8 cellular contexts compared by ENCODE assay signal in genomic region chr21:42653492-42654061, GRCh38. TPM values are rescaled to one million over a fixed set of nuclear protein-coding genes. Genes with fewer than 3 reads are reported as not detected.
DNase-seq lines count a peak whose midpoint lies in the region; ATAC-seq and TF ChIP-seq lines count a peak whose summit lies in the region.

TSS of gene PDE9A (plus strand) at chr21:42653621. CDS start at chr21:42653815, 194 bp downstream.

- peak; percentile 65 to 66 for ATAC-seq in activated T-cell treated with anti-CD3 and anti-CD28 coated beads, Interleukin-2, amount 50 U/mL, for 72 hours (replicated peaks in 1 of 2)
- ATAC-seq in HG02798 (IDR thresholded peaks at IDR 0.05; ENCODE audit: poor library complexity, unreplicated experiment): no peak
- no peak for ATAC-seq in GM19023 (IDR thresholded peaks at IDR 0.05; ENCODE audit: unreplicated experiment)
- no peak for ATAC-seq in HG03457 (IDR thresholded peaks at IDR 0.05; ENCODE audit: unreplicated experiment)

- no peak within 1 kb of the TSS for H3K27ac Mint-ChIP-seq in activated T-cell treated with anti-CD3 and anti-CD28 coated beads, Interleukin-2, amount 50 U/mL, for 72 hours

- TF ChIP-seq CTCF in BE2C (IDR thresholded peaks at IDR 0.05; ENCODE audit: low read depth, low read length) (no peak), Loucy (conservative IDR thresholded peaks at IDR 0.05; ENCODE audit: low read length) (no peak), left ventricle myocardium inferior (IDR thresholded peaks at IDR 0.05; ENCODE audit: borderline replicate concordance) (no peak), retinal pigment epithelial cell (conservative IDR thresholded peaks at IDR 0.05; ENCODE audit: low read depth, low read length) (no peak)

- intact Hi-C loops in left ventricle myocardium inferior (cut with micrococcal nuclease): no loop called here

- H3K4me1 Mint-ChIP-seq in activated T-cell treated with anti-CD3 and anti-CD28 coated beads, Interleukin-2, amount 50 U/mL, for 72 hours (ENCODE audit: low read depth): peaks cover 16% of the 10 kb centered on the region

- no peaks in the 10 kb centered on the region for H3K9me3 Mint-ChIP-seq in activated T-cell treated with anti-CD3 and anti-CD28 coated beads, Interleukin-2, amount 50 U/mL, for 72 hours

- H3F3A ChIP-seq in Loucy (ENCODE audit: low read depth): no peaks in the 10 kb centered on the region

- no peaks in the 10 kb centered on the region for H3K9me2 ChIP-seq in Loucy (replicated peaks; ENCODE audit: low read depth, low read length)

- no peaks in the 10 kb centered on the region for H3K36me3 ChIP-seq in BE2C
- no peaks in the 10 kb centered on the region for H3K36me3 ChIP-seq in Loucy (ENCODE audit: insufficient read depth, low read length)
- H3K36me3 ChIP-seq in left ventricle myocardium inferior: no peaks in the 10 kb centered on the region

- peak within 1 kb of the TSS; percentile 70 to 90 for H3K4me3 Mint-ChIP-seq in activated T-cell treated with anti-CD3 and anti-CD28 coated beads, Interleukin-2, amount 50 U/mL, for 72 hours

- peak within 1 kb of the TSS; percentile 67 for H3K9ac ChIP-seq in Loucy (ENCODE audit: low read depth, low read length, poor library complexity, severe bottlenecking)

- no peaks in the 10 kb centered on the region for H3K9me3 ChIP-seq in BE2C
- no peaks in the 10 kb centered on the region for H3K9me3 ChIP-seq in Loucy (ENCODE audit: insufficient read depth, low read depth, low read length)
- no peaks in the 10 kb centered on the region for H3K9me3 ChIP-seq in left ventricle myocardium inferior (replicated peaks)

- DNase-seq in BE2C: peak; percentile 61
- peak; percentile 35 to 38 for DNase-seq in activated T-cell treated with anti-CD3 and anti-CD28 coated beads, Interleukin-2, amount 50 U/mL, for 72 hours
- DNase-seq in left ventricle myocardium inferior: no peak
- DNase-seq in retinal pigment epithelial cell (ENCODE audit: low read depth): no peak

- no peaks in the 10 kb centered on the region for H3K36me3 Mint-ChIP-seq in activated T-cell treated with anti-CD3 and anti-CD28 coated beads, Interleukin-2, amount 50 U/mL, for 72 hours (ENCODE audit: insufficient read depth in 2 of 2)

- H3K27me3 ChIP-seq in BE2C (no peaks in the 10 kb centered on the region), Loucy (ENCODE audit: insufficient read depth, low read length, poor library complexity, severe bottlenecking) (no peaks in the 10 kb centered on the region), left ventricle myocardium inferior (ENCODE audit: low read depth) (peaks cover 64% of the 10 kb centered on the region)

- H4K20me1 ChIP-seq in Loucy (ENCODE audit: insufficient read depth, low read length, poor library complexity, severe bottlenecking): peaks cover 29% of the 10 kb centered on the region

- H3K4me1 ChIP-seq in BE2C: peaks cover 8% of the 10 kb centered on the region
- peaks cover 44% of the 10 kb centered on the region for H3K4me1 ChIP-seq in Loucy (ENCODE audit: insufficient read depth, low read length, poor library complexity, severe bottlenecking)
- peaks cover 38% of the 10 kb centered on the region for H3K4me1 ChIP-seq in left ventricle myocardium inferior

- peak within 1 kb of the TSS; percentile 75 for H3K27ac ChIP-seq in left ventricle myocardium inferior (replicated peaks)

- H3K4me2 ChIP-seq in Loucy (ENCODE audit: low read depth, low read length, poor library complexity, severe bottlenecking): peak within 1 kb of the TSS; percentile 74

- H2AFZ ChIP-seq in Loucy (ENCODE audit: low read length): peak within 1 kb of the TSS; percentile 89

- H3K27me3 Mint-ChIP-seq in activated T-cell treated with anti-CD3 and anti-CD28 coated beads, Interleukin-2, amount 50 U/mL, for 72 hours (ENCODE audit: low read depth): peaks cover 5% of the 10 kb centered on the region

- H3K4me3 ChIP-seq in BE2C (ENCODE audit: low read depth, low read length) (peak within 1 kb of the TSS; percentile 80), Loucy (ENCODE audit: low read length, poor library complexity, severe bottlenecking) (peak within 1 kb of the TSS; percentile 89), left ventricle myocardium inferior (peak within 1 kb of the TSS; percentile 80), retinal pigment epithelial cell (ENCODE audit: low read length) (peak within 1 kb of the TSS; percentile 43)

- peaks cover 27% of the 10 kb centered on the region; the same call in 1 of the 2 replicates for H3K79me2 ChIP-seq in Loucy (ENCODE audit: insufficient read depth, low read length)

RNA-seq across cellular contexts. Expression of gene PDE9A, which starts in this region (rescaled TPM):
- 4.2 TPM for polyA plus RNA-seq in BE2C (2012; ENCODE audit: insufficient read depth, insufficient read length, low read depth)
- 10 to 100 TPM; 11.8 to 19.3 TPM for total RNA-seq in activated T-cell treated with anti-CD3 and anti-CD28 coated beads, Interleukin-2, amount 50 U/mL, for 72 hours
- total RNA-seq in left ventricle myocardium inferior: 3.2 TPM

Comparison
In these comparisons a context has a peak if more than half of its experiments do, and no peak if none do; other contexts are left out.
1. DNase-seq: peak in BE2C (single experiment) and activated T-cell treated with anti-CD3 and anti-CD28 coated beads, Interleukin-2, amount 50 U/mL, for 72 hours (2 of 2); none in left ventricle myocardium inferior (single experiment) and retinal pigment epithelial cell (single experiment).
2. ATAC-seq: peak in activated T-cell treated with anti-CD3 and anti-CD28 coated beads, Interleukin-2, amount 50 U/mL, for 72 hours (2 of 2); none in HG02798 (single experiment), GM19023 (single experiment) and HG03457 (single experiment).
3. Peak in every context shown above with its lines, with median percentiles within 50 percentile points of each other: H3K4me3 ChIP-seq.